Comparison of ENCODE assay signal across 8 cellular contexts in genomic region chr11:13963169-13963948, GRCh38. TPM values are rescaled to one million over a fixed set of nuclear protein-coding genes. Genes with fewer than 3 reads are reported as not detected.
A peak's percentile ranks its signal among the peaks of the same experiment; 100 is the strongest.
DNase-seq lines count a peak whose midpoint lies in the region; ATAC-seq and TF ChIP-seq lines count a peak whose summit lies in the region.

No MANE protein-coding gene starts in this region.

- intact Hi-C loops in spleen (cut with DNase I; ENCODE audit: low total_unique reads), result no loop called here

- H3K36me3 ChIP-seq in HEK293 (ENCODE audit: control insufficient read depth in 2 of 2, insufficient read depth in 1 of 2, low read length in 2 of 2), result no peaks in the 10 kb centered on the region
- no peaks in the 10 kb centered on the region for H3K36me3 ChIP-seq in hepatocyte (replicated peaks; ENCODE audit: insufficient read depth, low read depth)
- no peaks in the 10 kb centered on the region for H3K36me3 ChIP-seq in spleen

- H2AFZ ChIP-seq in hepatocyte, result peak overlapping the region; percentile 73

- H3K27me3 ChIP-seq in hepatocyte (peaks cover 32% of the 10 kb centered on the region), spleen (replicated peaks in 1 of 7) (peaks cover 5 to 98% (median 53%) of the 10 kb centered on the region in 7 donors)

- peaks cover 34% of the 10 kb centered on the region for H3K79me2 ChIP-seq in hepatocyte

- TF ChIP-seq CTCF in HEK293 (tag by site-specific recombination; IDR thresholded peaks at IDR 0.05), result no peak
- peak; percentile 7 for TF ChIP-seq CTCF in hepatocyte (IDR thresholded peaks at IDR 0.05; ENCODE audit: poor library complexity)
- TF ChIP-seq CTCF in spleen (IDR thresholded peaks at IDR 0.05 in 8 of 11, conservative IDR thresholded peaks at IDR 0.05 in 3 of 11), result no peak

- H3K4me2 ChIP-seq in hepatocyte, result peak overlapping the region; percentile 96

- H3K9me3 ChIP-seq in HEK293 (ENCODE audit: control insufficient read depth, insufficient read depth, low read depth, low read length), result no peaks in the 10 kb centered on the region
- no peaks in the 10 kb centered on the region for H3K9me3 ChIP-seq in hepatocyte (ENCODE audit: low read depth)
- no peaks in the 10 kb centered on the region for H3K9me3 ChIP-seq in spleen

- H3K4me1 ChIP-seq in HEK293 (ENCODE audit: control insufficient read depth, insufficient read depth, low read length), result no peaks in the 10 kb centered on the region; the same call in 1 of the 2 replicates
- peaks cover 50% of the 10 kb centered on the region for H3K4me1 ChIP-seq in hepatocyte (ENCODE audit: insufficient read depth)
- H3K4me1 ChIP-seq in spleen, result peaks cover 4 to 31% (median 27%) of the 10 kb centered on the region in 6 donors

- CTCF ChIA-PET in HEK293 (lab: Yijun Ruan, JAX), result interaction anchor here (0.7 to 1.9 kb wide), 5 partner anchors 75 to 413 kb away, joined by 3 to 6 read pairs (median 3); no protein-coding TSS in a partner anchor

- POLR2A ChIA-PET in HEK293 (lab: Yijun Ruan, JAX), result no interaction called here

- TF ChIP-seq POLR2A in spleen (IDR thresholded peaks at IDR 0.05), result no peak

- ATAC-seq in HG03095 (IDR thresholded peaks at IDR 0.05; ENCODE audit: unreplicated experiment), result no peak
- no peak for ATAC-seq in GM21737 (IDR thresholded peaks at IDR 0.05; ENCODE audit: unreplicated experiment)
- ATAC-seq in HG02678 (IDR thresholded peaks at IDR 0.05; ENCODE audit: unreplicated experiment), result no peak

- DNase-seq in activated naive CD4-positive, alpha-beta T cell treated with Interleukin-2 at 50 U/mL for 16 hours, result peak; percentile 41
- DNase-seq in hepatocyte (ENCODE audit: low spot score) (peak; percentile 58), spleen (peak; percentile 82), cerebellar cortex (ENCODE audit: low spot score) (no peak)

- H3K27ac ChIP-seq in HEK293 (ENCODE audit: extremely low read depth, low read depth, low read length) (peak overlapping the region; percentile 53; the same call in 1 of the 2 replicates), hepatocyte (peak overlapping the region; percentile 76), spleen (peak overlapping the region in 2 of 8 donors; percentile 52 to 65)

- under 1% methylated on average over 57 of the region's 60 CpGs for WGBS in hepatocyte (ENCODE audit: low lambda C conversion rate, missing lambda C conversion rate)
- 1 to 5% (median 2%) methylated on average over 25 to 60 of the region's 60 CpGs for WGBS in spleen, 5 donors

- H3K4me3 ChIP-seq in HEK293 (ENCODE audit: low read depth, low read length) (peak overlapping the region; percentile 38), hepatocyte (peak overlapping the region; percentile 51), spleen (peak overlapping the region; percentile 16 to 67 (median 40))

- H3K9me2 ChIP-seq in hepatocyte (replicated peaks; ENCODE audit: insufficient read depth), result no peaks in the 10 kb centered on the region

- no peaks in the 10 kb centered on the region for H4K20me1 ChIP-seq in hepatocyte (ENCODE audit: insufficient read depth, poor library complexity, severe bottlenecking)

TF ChIP-seq in HEK293, 187 proteins besides CTCF, POLR2A, EP300 and RAD21:
- TF ChIP-seq ZSCAN30 (tag by site-specific recombination; IDR thresholded peaks at IDR 0.05) (0 out of 2 replicates have a peak, but pooled peaks have one; percentile 26), WT1 (tag by site-specific recombination; IDR thresholded peaks at IDR 0.05) (no peak), ZBTB20 (tag by site-specific recombination; IDR thresholded peaks at IDR 0.05) (peak; percentile 98), ZBTB8A (tag by site-specific recombination; IDR thresholded peaks at IDR 0.05) (0 out of 2 replicates have a peak, but pooled peaks have one; percentile 68), GFI1B (tag by site-specific recombination; IDR thresholded peaks at IDR 0.05) (no peak), ZBTB11 (tag by site-specific recombination; conservative IDR thresholded peaks at IDR 0.05; ENCODE audit: low read depth) (no peak), SCRT1 (tag by site-specific recombination; IDR thresholded peaks at IDR 0.05; ENCODE audit: borderline replicate concordance) (no peak), ZNF335 (tag by site-specific recombination; conservative IDR thresholded peaks at IDR 0.05) (peak; percentile 81; the same call in 1 of the 2 replicates)
- TF ChIP-seq, protein P1, sequence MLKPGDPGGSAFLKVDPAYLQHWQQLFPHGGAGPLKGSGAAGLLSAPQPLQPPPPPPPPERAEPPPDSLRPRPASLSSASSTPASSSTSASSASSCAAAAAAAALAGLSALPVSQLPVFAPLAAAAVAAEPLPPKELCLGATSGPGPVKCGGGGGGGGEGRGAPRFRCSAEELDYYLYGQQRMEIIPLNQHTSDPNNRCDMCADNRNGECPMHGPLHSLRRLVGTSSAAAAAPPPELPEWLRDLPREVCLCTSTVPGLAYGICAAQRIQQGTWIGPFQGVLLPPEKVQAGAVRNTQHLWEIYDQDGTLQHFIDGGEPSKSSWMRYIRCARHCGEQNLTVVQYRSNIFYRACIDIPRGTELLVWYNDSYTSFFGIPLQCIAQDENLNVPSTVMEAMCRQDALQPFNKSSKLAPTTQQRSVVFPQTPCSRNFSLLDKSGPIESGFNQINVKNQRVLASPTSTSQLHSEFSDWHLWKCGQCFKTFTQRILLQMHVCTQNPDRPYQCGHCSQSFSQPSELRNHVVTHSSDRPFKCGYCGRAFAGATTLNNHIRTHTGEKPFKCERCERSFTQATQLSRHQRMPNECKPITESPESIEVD (tag by site-specific recombination; IDR thresholded peaks at IDR 0.05), result no peak
- TF ChIP-seq, protein P2, sequence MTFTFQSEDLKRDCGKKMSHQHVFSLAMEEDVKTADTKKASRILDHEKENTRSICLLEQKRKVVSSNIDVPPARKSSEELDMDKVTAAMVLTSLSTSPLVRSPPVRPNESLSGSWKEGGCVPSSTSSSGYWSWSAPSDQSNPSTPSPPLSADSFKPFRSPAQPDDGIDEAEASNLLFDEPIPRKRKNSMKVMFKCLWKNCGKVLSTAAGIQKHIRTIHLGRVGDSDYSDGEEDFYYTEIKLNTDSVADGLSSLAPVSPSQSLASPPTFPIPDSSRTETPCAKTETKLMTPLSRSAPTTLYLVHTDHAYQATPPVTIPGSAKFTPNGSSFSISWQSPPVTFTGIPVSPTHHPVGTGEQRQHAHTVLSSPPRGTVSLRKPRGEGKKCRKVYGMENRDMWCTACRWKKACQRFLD (tag by site-specific recombination; IDR thresholded peaks at IDR 0.05), result no peak
TF ChIP-seq in HEK293: peak in this region for 4.

RNA-seq across cellular contexts. Expression of gene SPON1, which starts 0.8 kb away (rescaled TPM):
- total RNA-seq in hepatocyte, result 73.1 and 82.8 TPM in 2 replicates
- 34.5 and 47.8 TPM in 2 replicates for polyA plus RNA-seq in hepatocyte
- total RNA-seq in spleen, result 10 to 100 TPM in 5 of 7 donors, 1 to 10 TPM in 2; 5.5 to 99.2 (median 10.9) TPM
- polyA plus RNA-seq in spleen, result 1 to 10 TPM in 2 of 3 donors, under 1 TPM in 1; 0.72 to 3.4 (median 2.4) TPM
